8 cellular contexts compared by ENCODE assay signal in the genomic region with DNA sequence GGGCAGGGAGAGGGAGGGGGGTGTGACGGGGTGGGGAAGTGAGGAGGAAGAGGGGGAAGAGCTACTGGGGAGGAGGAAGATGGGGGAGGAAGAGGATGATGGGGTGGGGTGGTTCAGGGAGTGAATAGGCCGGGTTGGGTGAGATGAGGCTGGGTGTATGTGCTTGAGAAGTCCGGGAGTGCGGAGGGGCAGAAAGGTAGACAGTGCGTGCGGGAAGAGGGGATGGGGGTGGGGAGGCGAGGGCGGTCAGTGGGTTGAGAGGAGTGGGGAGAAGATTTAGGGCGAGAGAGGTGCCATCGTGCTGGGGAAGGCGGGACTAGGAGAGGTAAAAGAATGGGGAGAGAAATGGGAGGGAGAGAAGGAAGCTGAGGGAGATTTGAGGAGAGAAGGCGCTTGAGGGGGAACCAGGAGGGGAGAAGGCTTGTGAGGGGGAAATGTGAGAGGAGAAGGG. TPM values are rescaled to one million over a fixed set of nuclear protein-coding genes. Genes with fewer than 3 reads are reported as not detected.
DNase-seq lines count a peak whose midpoint lies in the region; ATAC-seq, FAIRE-seq and TF ChIP-seq lines count a peak whose summit lies in the region.

No MANE protein-coding gene starts in this region.

- H3K36me3 Mint-ChIP-seq in natural killer cell treated with Interleukin-12 subunit alpha and Interleukin-12 subunit beta and Interleukin-15 and Interleukin-18, amount 100 ng/mL, for 72 hours, result peaks cover 7% of the 10 kb centered on the region

- H3K4me2 ChIP-seq in A549, result peak overlapping the region; percentile 76
- H3K4me2 ChIP-seq in fibroblast of lung (ENCODE audit: extremely low read depth, insufficient read depth, low read length), result peak overlapping the region; percentile 88

- H3K9ac ChIP-seq in fibroblast of lung (ENCODE audit: insufficient read depth, low read length), result no peak overlapping the region

- WGBS in A549 (ENCODE audit: missing lambda C conversion rate), result 65% methylated on average over 8 of the region's 12 CpGs

- H3K27me3 Mint-ChIP-seq in natural killer cell treated with Interleukin-12 subunit alpha and Interleukin-12 subunit beta and Interleukin-15 and Interleukin-18, amount 100 ng/mL, for 72 hours, result peaks cover 16 to 22% of the 10 kb centered on the region in 2 donors

- no peak for TF ChIP-seq EP300 in A549 (IDR thresholded peaks at IDR 0.05)

- CTCF ChIA-PET in A549 (lab: Yijun Ruan, JAX), result interaction anchor here (0.6 to 6.0 kb wide), 12 partner anchors 8 to 159 kb away, joined by 3 to 46 read pairs (median 4); no protein-coding TSS in a partner anchor

- peak in 1 of 2 experiments; percentile 25 for DNase-seq in A549 (ENCODE audit: low read depth in 1 of 2, low spot score in 1 of 2)
- no peak for DNase-seq in Peyer's patch
- no peak for DNase-seq in fibroblast of lung (ENCODE audit: low read depth in 2 of 2)
- no peak for DNase-seq in natural killer cell treated with Interleukin-12 subunit alpha and Interleukin-12 subunit beta and Interleukin-15 and Interleukin-18, amount 100 ng/mL, for 72 hours (ENCODE audit: low spot score)
- no peak for DNase-seq in OCI-M1 (lab: John Stamatoyannopoulos, UW)
- no peak for DNase-seq in GM19238 (ENCODE audit: insufficient read length, low spot score)
- DNase-seq in GM19240 (ENCODE audit: insufficient read length, low spot score), result no peak
- DNase-seq in effector CD8-positive, alpha-beta T cell (lab: John Stamatoyannopoulos, UW), result no peak

- TF ChIP-seq POLR2A in A549 (IDR thresholded peaks at IDR 0.05; ENCODE audit: low read length) (no peak), Peyer's patch (IDR thresholded peaks at IDR 0.05) (no peak)

- H3K36me3 ChIP-seq in Peyer's patch, result no peaks in the 10 kb centered on the region
- no peaks in the 10 kb centered on the region for H3K36me3 ChIP-seq in fibroblast of lung (ENCODE audit: control insufficient read depth, insufficient read depth, low read length)

- no peak for TF ChIP-seq CTCF in A549 (IDR thresholded peaks at IDR 0.05)
- TF ChIP-seq CTCF in Peyer's patch (IDR thresholded peaks at IDR 0.05), result no peak
- no peak for TF ChIP-seq CTCF in fibroblast of lung (conservative IDR thresholded peaks at IDR 0.05 in 1 of 2, IDR thresholded peaks at IDR 0.05 in 1 of 2; ENCODE audit: low read depth in 1 of 2, low read length in 2 of 2)

- peak overlapping the region; percentile 76 for H3K4me3 Mint-ChIP-seq in natural killer cell treated with Interleukin-12 subunit alpha and Interleukin-12 subunit beta and Interleukin-15 and Interleukin-18, amount 100 ng/mL, for 72 hours

- peaks cover 14 to 26% of the 10 kb centered on the region in 2 donors for H3K4me1 Mint-ChIP-seq in natural killer cell treated with Interleukin-12 subunit alpha and Interleukin-12 subunit beta and Interleukin-15 and Interleukin-18, amount 100 ng/mL, for 72 hours (ENCODE audit: low read depth in 2 of 2)

- H3K4me1 ChIP-seq in A549 (peaks cover 7% of the 10 kb centered on the region; the same call in 1 of the 3 replicates), Peyer's patch (no peaks in the 10 kb centered on the region), fibroblast of lung (ENCODE audit: control insufficient read depth, extremely low read depth, insufficient read depth, low read length) (no peaks in the 10 kb centered on the region)

- no peak for TF ChIP-seq RAD21 in A549 (conservative IDR thresholded peaks at IDR 0.05 in 1 of 2, IDR thresholded peaks at IDR 0.05 in 1 of 2)

- H3K27ac ChIP-seq in A549 (peak overlapping the region; percentile 60 to 84; a peak in 5 of 6 replicates), Peyer's patch (peak overlapping the region; percentile 69 to 81 (median 76)), fibroblast of lung (ENCODE audit: insufficient read depth, low read length) (peak overlapping the region; percentile 79)

- H3K9me3 ChIP-seq in A549 (no peaks in the 10 kb centered on the region), Peyer's patch (no peaks in the 10 kb centered on the region), fibroblast of lung (ENCODE audit: control insufficient read depth, insufficient read depth, low read depth, low read length) (no peaks in the 10 kb centered on the region)

- H3K27ac Mint-ChIP-seq in natural killer cell treated with Interleukin-12 subunit alpha and Interleukin-12 subunit beta and Interleukin-15 and Interleukin-18, amount 100 ng/mL, for 72 hours, result peak overlapping the region; percentile 61 to 73

- H3K79me2 ChIP-seq in fibroblast of lung (ENCODE audit: control insufficient read depth, insufficient read depth, low read length), result no peaks in the 10 kb centered on the region

- H3K27me3 ChIP-seq in Peyer's patch (no peaks in the 10 kb centered on the region), fibroblast of lung (ENCODE audit: control insufficient read depth, insufficient read depth, low read length) (no peaks in the 10 kb centered on the region)

- H4K20me1 ChIP-seq in fibroblast of lung (ENCODE audit: control insufficient read depth, extremely low read depth, insufficient read depth, low read length), result no peaks in the 10 kb centered on the region

- H3K9me3 Mint-ChIP-seq in natural killer cell treated with Interleukin-12 subunit alpha and Interleukin-12 subunit beta and Interleukin-15 and Interleukin-18, amount 100 ng/mL, for 72 hours, result no peaks in the 10 kb centered on the region

- no peak for FAIRE-seq in A549 (lab: Jason Lieb, UNC)

- H2AFZ ChIP-seq in fibroblast of lung (ENCODE audit: low read length), result peak overlapping the region; percentile 89

- H3K4me3 ChIP-seq in A549 (peak overlapping the region; percentile 11), Peyer's patch (peak overlapping the region; percentile 31 to 36 (median 34)), fibroblast of lung (replicated peaks in 1 of 4; ENCODE audit: control extremely low read depth in 1 of 4, insufficient read depth in 1 of 4, low read depth in 3 of 4, low read length in 4 of 4) (peak overlapping the region; percentile 27 to 56 (median 45))

- peak; percentile 52 to 66; a peak in 3 of 6 replicates for ATAC-seq in A549
- peak; percentile 3 to 39 for ATAC-seq in natural killer cell treated with Interleukin-12 subunit alpha and Interleukin-12 subunit beta and Interleukin-15 and Interleukin-18, amount 100 ng/mL, for 72 hours

- POLR2A ChIA-PET in A549 (lab: Yijun Ruan, JAX), result interaction anchor here (0.6 to 1.0 kb wide), 2 partner anchors 14 to 59 kb away, joined by 3 to 6 read pairs; no protein-coding TSS in a partner anchor

TF ChIP-seq in A549, 52 proteins besides CTCF, POLR2A, EP300 and RAD21:
- TF ChIP-seq EHMT2 (IDR thresholded peaks at IDR 0.05; ENCODE audit: low read depth) (no peak), GATA3 (IDR thresholded peaks at IDR 0.05; ENCODE audit: borderline replicate concordance) (no peak), BHLHE40 (IDR thresholded peaks at IDR 0.05; ENCODE audit: low read depth, low read length) (no peak), RCOR1 (IDR thresholded peaks at IDR 0.05; ENCODE audit: low read depth, low read length) (no peak), TFCP2L1 (CRISPR knock-in tag; IDR thresholded peaks at IDR 0.05) (no peak), RARB (CRISPR knock-in tag; IDR thresholded peaks at IDR 0.05) (no peak), FOSB (CRISPR knock-in tag; IDR thresholded peaks at IDR 0.05) (no peak), TP53 (CRISPR knock-in tag; IDR thresholded peaks at IDR 0.05) (no peak)

RNA-seq across cellular contexts. Expression of gene NOTCH4, which starts 30.9 kb away (rescaled TPM):
- 0.66 and 0.70 TPM in 2 replicates for polyA plus RNA-seq in A549 (2011; rRNA removed)
- polyA plus RNA-seq in A549 (2012; cell fraction: cytosol; rRNA removed), result 0.38 and 0.57 TPM in 2 replicates
- polyA plus RNA-seq in A549 (2012; cell fraction: nucleus; rRNA removed), result 0.70 and 0.88 TPM in 2 replicates
- polyA plus RNA-seq in A549 (2017; fragmentation: RNase III; extraction: RNeasy Plus Mini Kit Qiagen cat#74134 plus additional on column Dnase treatment), result 0.22 to 0.44 TPM (median 0.32 TPM) in 3 replicates
- 0.45 and 0.58 TPM in 2 replicates for polyA minus RNA-seq in A549 (2011; rRNA and poly(A)+ RNA removed)
- 10 to 100 TPM in 2 of 4 donors, 1 to 10 TPM in 2; 1.8 to 50.3 (median 8.9) TPM for total RNA-seq in Peyer's patch
- total RNA-seq in fibroblast of lung, result 0.77 and 0.99 TPM in 2 replicates
- polyA plus RNA-seq in fibroblast of lung, result 0.42 and 0.66 TPM in 2 replicates
- 0.27 and 0.44 TPM in 2 replicates for polyA plus RNA-seq in fibroblast of lung (2012)
- 0.20 TPM in 1 of 2 replicates, not detected in the other for polyA minus RNA-seq in fibroblast of lung (ENCODE audit: low replicate concordance)
- total RNA-seq in natural killer cell treated with Interleukin-12 subunit alpha and Interleukin-12 subunit beta and Interleukin-15 and Interleukin-18, amount 100 ng/mL, for 72 hours, result 1 to 10 TPM; 1.4 TPM
